8 cellular contexts compared by ENCODE assay signal in the genomic region with DNA sequence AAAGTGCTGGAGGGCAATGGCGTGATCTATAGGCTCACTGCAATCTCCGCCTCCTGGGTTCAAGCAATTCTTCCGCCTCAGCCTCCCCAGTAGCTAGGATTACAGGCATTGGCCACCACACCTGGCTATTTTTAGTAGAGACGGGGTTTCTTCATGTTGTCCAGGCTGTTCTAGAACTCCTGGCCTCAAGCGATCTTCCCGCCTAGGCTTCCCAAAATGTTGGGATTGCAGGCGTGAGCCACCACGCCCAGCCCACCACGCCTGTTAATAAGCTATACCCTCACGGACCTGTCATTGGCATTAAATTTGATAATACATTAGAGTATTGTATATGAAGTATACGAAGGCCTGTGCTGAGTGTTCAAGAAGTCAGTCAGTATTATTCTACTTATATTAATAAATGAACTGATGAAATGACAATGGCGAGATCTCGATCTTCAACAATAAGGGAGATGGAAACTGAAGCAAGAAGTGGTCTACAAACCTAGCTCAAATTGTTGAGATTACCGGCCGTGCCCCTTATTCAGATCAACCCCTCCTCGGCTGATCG. TPM values are rescaled to one million over a fixed set of nuclear protein-coding genes. Genes with fewer than 3 reads are reported as not detected.
DNase-seq lines count a peak whose midpoint lies in the region; ATAC-seq and TF ChIP-seq lines count a peak whose summit lies in the region.

No MANE protein-coding gene starts in this region.

- POLR2A ChIA-PET in activated CD4-positive, alpha-beta T cell treated with anti-CD3 and anti-CD28 coated beads, Interleukin-2, amount 10 ng/mL, durations not matched to agents 7 days and 5 days (lab: Charles Lee) = interaction anchor here (0.8 kb wide), 1 partner anchor 598 kb away, joined by 3 read pairs; the partner anchor contains the start of gene HEATR6
- POLR2A ChIA-PET in activated naive CD8-positive, alpha-beta T cell treated with anti-CD3 and anti-CD28 coated beads, Interleukin-2, amount 10 ng/mL, durations not matched to agents 7 days and 5 days (lab: Charles Lee) = interaction anchor here (0.6 to 1.6 kb wide), 6 partner anchors 12 to 1551 kb away, joined by 3 to 21 read pairs (median 3); partner anchors contain the start of genes CLTC, PPM1D and USP32

- TF ChIP-seq CTCF in left lung (IDR thresholded peaks at IDR 0.05) (no peak), thoracic aorta (IDR thresholded peaks at IDR 0.05) (no peak)

- no peaks in the 10 kb centered on the region for H3K36me3 Mint-ChIP-seq in activated CD4-positive, alpha-beta T cell treated with anti-CD3 and anti-CD28 coated beads, Interleukin-2, amount 10 ng/mL, durations not matched to agents 7 days and 5 days (ENCODE audit: low read depth)
- H3K36me3 Mint-ChIP-seq in activated naive CD8-positive, alpha-beta T cell treated with anti-CD3 and anti-CD28 coated beads, Interleukin-2, amount 10 ng/mL, durations not matched to agents 7 days and 5 days = no peaks in the 10 kb centered on the region

- H3K9me3 ChIP-seq in left lung = no peaks in the 10 kb centered on the region
- H3K9me3 ChIP-seq in thoracic aorta = no peaks in the 10 kb centered on the region

- in situ Hi-C loops in KBM-7 (cut with MboI; ENCODE audit: low pct_unique_long_range_greater_than_20kb, low sequenced_read_pairs) = no loop called here

- H3K4me1 ChIP-seq in left lung (peaks cover 5 to 17% of the 10 kb centered on the region in 2 donors), thoracic aorta (ENCODE audit: control insufficient read depth in 1 of 2, low read depth in 2 of 2) (peaks cover 6 to 13% of the 10 kb centered on the region in 2 donors)

- CTCF ChIA-PET in activated CD4-positive, alpha-beta T cell treated with anti-CD3 and anti-CD28 coated beads, Interleukin-2, amount 10 ng/mL, durations not matched to agents 7 days and 5 days (lab: Charles Lee) = interaction anchor here (1.0 to 1.4 kb wide), 3 partner anchors 9 to 38 kb away, joined by 3 to 5 read pairs (median 4); no protein-coding TSS in a partner anchor

- peaks cover 2% of the 10 kb centered on the region for H3K9me3 Mint-ChIP-seq in activated CD4-positive, alpha-beta T cell treated with anti-CD3 and anti-CD28 coated beads, Interleukin-2, amount 10 ng/mL, durations not matched to agents 7 days and 5 days
- no peaks in the 10 kb centered on the region for H3K9me3 Mint-ChIP-seq in activated naive CD8-positive, alpha-beta T cell treated with anti-CD3 and anti-CD28 coated beads, Interleukin-2, amount 10 ng/mL, durations not matched to agents 7 days and 5 days

- no peak for DNase-seq in activated CD4-positive, alpha-beta T cell treated with anti-CD3 and anti-CD28 coated beads, Interleukin-2, amount 10 ng/mL, durations not matched to agents 7 days and 5 days
- DNase-seq in activated CD4-positive, alpha-beta T cell treated with anti-CD3 and anti-CD28 coated beads for 4 hours = no peak
- DNase-seq in activated naive CD8-positive, alpha-beta T cell treated with anti-CD3 and anti-CD28 coated beads, Interleukin-2, amount 10 ng/mL, durations not matched to agents 7 days and 5 days = no peak
- DNase-seq in left lung (no peak), thoracic aorta (ENCODE audit: low spot score) (no peak), KBM-7 (no peak)
- DNase-seq in activated CD4-positive, CD25-positive, alpha-beta regulatory T cell treated with anti-CD3 and anti-CD28 coated beads, Interleukin-2, amount 50 U/mL, for 72 hours = no peak

- H3K4me1 Mint-ChIP-seq in activated CD4-positive, alpha-beta T cell treated with anti-CD3 and anti-CD28 coated beads, Interleukin-2, amount 10 ng/mL, durations not matched to agents 7 days and 5 days = peaks cover 24% of the 10 kb centered on the region
- H3K4me1 Mint-ChIP-seq in activated naive CD8-positive, alpha-beta T cell treated with anti-CD3 and anti-CD28 coated beads, Interleukin-2, amount 10 ng/mL, durations not matched to agents 7 days and 5 days = peaks cover 14% of the 10 kb centered on the region

- H3K27me3 ChIP-seq in left lung (no peaks in the 10 kb centered on the region), thoracic aorta (replicated peaks; ENCODE audit: insufficient read depth) (no peaks in the 10 kb centered on the region)

- H3K36me3 ChIP-seq in left lung (peaks cover 0 to 5% of the 10 kb centered on the region in 2 donors), thoracic aorta (peaks cover 3% of the 10 kb centered on the region)

- ATAC-seq in activated naive CD8-positive, alpha-beta T cell treated with anti-CD3 and anti-CD28 coated beads, Interleukin-2, amount 10 ng/mL, durations not matched to agents 7 days and 5 days (ENCODE audit: low read depth) = no peak
- ATAC-seq in left lung (no peak), thoracic aorta (ENCODE audit: insufficient number of reproducible peaks, low FRiP score, low read depth) (no peak), HG03039 (IDR thresholded peaks at IDR 0.05; ENCODE audit: unreplicated experiment) (no peak)

- H3K27ac Mint-ChIP-seq in activated CD4-positive, alpha-beta T cell treated with anti-CD3 and anti-CD28 coated beads, Interleukin-2, amount 10 ng/mL, durations not matched to agents 7 days and 5 days = peak overlapping the region; percentile 91
- peak overlapping the region; percentile 86 for H3K27ac Mint-ChIP-seq in activated naive CD8-positive, alpha-beta T cell treated with anti-CD3 and anti-CD28 coated beads, Interleukin-2, amount 10 ng/mL, durations not matched to agents 7 days and 5 days

- H3K27me3 Mint-ChIP-seq in activated CD4-positive, alpha-beta T cell treated with anti-CD3 and anti-CD28 coated beads, Interleukin-2, amount 10 ng/mL, durations not matched to agents 7 days and 5 days = no peaks in the 10 kb centered on the region
- no peaks in the 10 kb centered on the region for H3K27me3 Mint-ChIP-seq in activated naive CD8-positive, alpha-beta T cell treated with anti-CD3 and anti-CD28 coated beads, Interleukin-2, amount 10 ng/mL, durations not matched to agents 7 days and 5 days

- H3K4me3 ChIP-seq in left lung (peak overlapping the region; percentile 66 to 96), thoracic aorta (peak overlapping the region; percentile 93)

- intact Hi-C loops in left lung (cut with DNase I) = no loop called here

- H3K4me3 Mint-ChIP-seq in activated CD4-positive, alpha-beta T cell treated with anti-CD3 and anti-CD28 coated beads, Interleukin-2, amount 10 ng/mL, durations not matched to agents 7 days and 5 days = peak overlapping the region; percentile 97
- peak overlapping the region; percentile 89 for H3K4me3 Mint-ChIP-seq in activated naive CD8-positive, alpha-beta T cell treated with anti-CD3 and anti-CD28 coated beads, Interleukin-2, amount 10 ng/mL, durations not matched to agents 7 days and 5 days

- peak overlapping the region; percentile 71 to 77 for H3K27ac ChIP-seq in left lung
- H3K27ac ChIP-seq in thoracic aorta = peak overlapping the region; percentile 29 to 76

RNA-seq across cellular contexts. Expression of gene BCAS3, which starts 0.8 kb away (rescaled TPM):
- total RNA-seq in activated CD4-positive, alpha-beta T cell treated with anti-CD3 and anti-CD28 coated beads, Interleukin-2, amount 10 ng/mL, durations not matched to agents 7 days and 5 days = 10 to 100 TPM; 15.5 to 16.4 TPM
- 10 to 100 TPM; 21.6 to 27.3 TPM for total RNA-seq in activated naive CD8-positive, alpha-beta T cell treated with anti-CD3 and anti-CD28 coated beads, Interleukin-2, amount 10 ng/mL, durations not matched to agents 7 days and 5 days
- total RNA-seq in left lung (10 to 100 TPM; 21.2 to 29.6 TPM), thoracic aorta (10 to 100 TPM; 35.1 to 69.3 TPM)
